ENCODE assay signal across 8 cellular contexts in genomic region chr20:63896136-63896890, GRCh38. TPM values are rescaled to one million over a fixed set of nuclear protein-coding genes. Genes with fewer than 3 reads are reported as not detected.
DNase-seq lines count a peak whose midpoint lies in the region; ATAC-seq and TF ChIP-seq lines count a peak whose summit lies in the region.

No MANE protein-coding gene starts in this region.

- H3K27me3 Mint-ChIP-seq in activated naive CD8-positive, alpha-beta T cell = no peaks in the 10 kb centered on the region

- no peaks in the 10 kb centered on the region for H3K27me3 ChIP-seq in NT2/D1 (ENCODE audit: insufficient read depth, insufficient read length)
- no peaks in the 10 kb centered on the region for H3K27me3 ChIP-seq in parathyroid adenoma (ENCODE audit: control insufficient read depth, insufficient read depth, low read length)

- peak overlapping the region; percentile 96 for H3K4me3 Mint-ChIP-seq in activated naive CD8-positive, alpha-beta T cell

- peak overlapping the region; percentile 60 for H3K4me2 ChIP-seq in parathyroid adenoma (ENCODE audit: low read length)

- no peaks in the 10 kb centered on the region for H3K9me3 Mint-ChIP-seq in activated naive CD8-positive, alpha-beta T cell (ENCODE audit: low read depth)

- ATAC-seq in HG02798 (IDR thresholded peaks at IDR 0.05; ENCODE audit: poor library complexity, unreplicated experiment) (peak; percentile 20), left cardiac atrium (peak; percentile 16 to 22), GM18517 (IDR thresholded peaks at IDR 0.05; ENCODE audit: unreplicated experiment) (no peak)

- H3K4me3 ChIP-seq in NT2/D1 (ENCODE audit: insufficient read length, low read depth) (peak overlapping the region; percentile 38), parathyroid adenoma (ENCODE audit: low read depth, low read length) (peak overlapping the region; percentile 65)

- H3K27ac ChIP-seq in parathyroid adenoma = peak overlapping the region; percentile 66

- H3K9me3 ChIP-seq in NT2/D1 (ENCODE audit: insufficient read depth, low read length) (no peaks in the 10 kb centered on the region), parathyroid adenoma (ENCODE audit: control insufficient read depth, low read length) (no peaks in the 10 kb centered on the region)

- H3K36me3 Mint-ChIP-seq in activated naive CD8-positive, alpha-beta T cell = peaks cover 2% of the 10 kb centered on the region

- no peak overlapping the region for H2AFZ ChIP-seq in parathyroid adenoma

- H3K4me1 Mint-ChIP-seq in activated naive CD8-positive, alpha-beta T cell (ENCODE audit: low read depth) = peaks cover 47% of the 10 kb centered on the region

- peak overlapping the region; percentile 66 for H3K9ac ChIP-seq in NT2/D1 (ENCODE audit: insufficient read length, low read depth)
- no peak overlapping the region for H3K9ac ChIP-seq in parathyroid adenoma

- H3K4me1 ChIP-seq in NT2/D1 (ENCODE audit: insufficient read depth, insufficient read length) (peaks cover 6% of the 10 kb centered on the region), parathyroid adenoma (peaks cover 15% of the 10 kb centered on the region)

- H3K27ac Mint-ChIP-seq in activated naive CD8-positive, alpha-beta T cell = peak overlapping the region; percentile 96

- TF ChIP-seq CTCF in parathyroid adenoma (IDR thresholded peaks at IDR 0.05) = no peak

- peaks cover 23% of the 10 kb centered on the region for H3K79me2 ChIP-seq in parathyroid adenoma

- peak; percentile 82 for DNase-seq in COLO668 (lab: John Stamatoyannopoulos, UW; ENCODE audit: unreplicated experiment)
- no peak for DNase-seq in NT2/D1 (ENCODE audit: low read depth, low spot score)
- peak; percentile 58 for DNase-seq in left cardiac atrium
- DNase-seq in NCI-H1930 (lab: John Stamatoyannopoulos, UW) = no peak

- H3K36me3 ChIP-seq in NT2/D1 (ENCODE audit: insufficient read depth, insufficient read length, low read length) (peaks cover 36% of the 10 kb centered on the region), parathyroid adenoma (ENCODE audit: control insufficient read depth, insufficient read depth, low read length) (no peaks in the 10 kb centered on the region)

- intact Hi-C loops in left cardiac atrium (cut with DNase I) = no loop called here

RNA-seq across cellular contexts. Expression of gene DNAJC5, which starts 1.4 kb away (rescaled TPM):
- 10 to 100 TPM; 41.9 to 53.4 TPM for total RNA-seq in left cardiac atrium

RNA-seq across cellular contexts. Expression of gene TPD52L2, which starts 31.2 kb away (rescaled TPM):
- total RNA-seq in left cardiac atrium = 10 to 100 TPM; 67.5 to 68.7 TPM

RNA-seq across cellular contexts. Expression of gene ABHD16B, which starts 35.0 kb away (rescaled TPM):
- total RNA-seq in left cardiac atrium = not detected

RNA-seq across cellular contexts. Expression of gene UCKL1, which starts 59.9 kb away (rescaled TPM):
- total RNA-seq in left cardiac atrium = 10 to 100 TPM; 30.8 to 32.4 TPM

Comparison
In these comparisons a context has a peak if more than half of its experiments do, and no peak if none do; other contexts are left out.
1. DNase-seq: peak in COLO668 (single experiment) and left cardiac atrium (single experiment); none in NT2/D1 (single experiment) and NCI-H1930 (0 of 2).